ENCODE assay signal across 1 cellular context in genomic region chr12:122951406-122951805, GRCh38.
TF ChIP-seq lines count a peak whose summit lies in the region.

No MANE protein-coding gene starts in this region.

TF ChIP-seq in K562, 482 proteins besides CTCF, POLR2A, EP300 and RAD21 (continued from another document):
- TF ChIP-seq IRF9 (tag; IDR thresholded peaks at IDR 0.05) (no peak), CBX3 (IDR thresholded peaks at IDR 0.05; ENCODE audit: borderline replicate concordance in 1 of 2, low read length in 2 of 2) (no peak), FOSL1 (tag; conservative IDR thresholded peaks at IDR 0.05) (peak; percentile 65), EGR1 (conservative IDR thresholded peaks at IDR 0.05) (peak; percentile 41; the same call in 1 of the 2 replicates)
